In the genomic region with DNA sequence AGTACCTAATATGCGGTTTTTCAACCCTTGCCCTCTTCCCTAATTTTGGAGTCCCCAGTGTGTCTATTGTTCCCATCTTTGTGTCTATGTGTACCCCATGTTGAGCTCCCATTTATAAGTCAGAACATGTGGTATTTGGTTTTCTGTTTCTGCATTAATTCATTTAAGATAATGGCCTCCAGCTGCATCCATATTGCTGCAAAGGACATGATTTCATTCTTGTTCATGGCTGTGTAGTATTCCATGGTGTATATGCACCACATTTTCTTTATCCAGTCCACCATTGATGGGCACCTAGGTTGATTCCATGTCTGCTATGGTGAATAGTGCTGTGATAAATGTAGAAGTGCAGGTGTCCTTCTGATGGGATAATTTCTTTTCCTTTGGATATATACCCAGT, we compare ENCODE assay signal across 2 cellular contexts. TPM values are rescaled to one million over a fixed set of nuclear protein-coding genes. Genes with fewer than 3 reads are reported as not detected.
"Had no signal": no experiment of that assay in that cellular context is flagged by ENCODE, and none has a peak within 500 bp of the region (broad histone marks: within the 10 kb centered on the region; RNA-seq: fewer than 3 reads in every experiment).

No MANE protein-coding gene starts in this region.

RNA-seq across cellular contexts. Expression of gene FOXD1, which starts 7.9 kb away (rescaled TPM):
- total RNA-seq: transverse colon, vagina had no signal
